Comparison of ENCODE assay signal across 9 cellular contexts in genomic region chr2:26144953-26145680, GRCh38. TPM values are rescaled to one million over a fixed set of nuclear protein-coding genes. Genes with fewer than 3 reads are reported as not detected.
A peak's percentile ranks its signal among the peaks of the same experiment; 100 is the strongest.
DNase-seq lines count a peak whose midpoint lies in the region; ATAC-seq, FAIRE-seq and TF ChIP-seq lines count a peak whose summit lies in the region.
"Had no signal": no experiment of that assay in that cellular context is flagged by ENCODE, and none has a peak within 500 bp of the region (broad histone marks: within the 10 kb centered on the region; RNA-seq: fewer than 3 reads in every experiment).

No MANE protein-coding gene starts in this region.

- H3K27me3 ChIP-seq in thyroid gland, result no peaks in the 10 kb centered on the region

- no peak overlapping the region for H3K4me3 Mint-ChIP-seq in activated T-helper 2 cell treated with anti-CD3 and anti-CD28 coated beads, Interferon-gamma antibody, Interleukin-2, Interleukin-4, amounts not matched to agents 10 μg/mL and 5 μg/mL and 100 μg/mL, durations not matched to agents 14 hours and 24 hours and 36 hours (ENCODE audit: low read depth)
- H3K4me3 Mint-ChIP-seq: activated naive CD8-positive, alpha-beta T cell had no signal

- TF ChIP-seq CTCF in omental fat pad (IDR thresholded peaks at IDR 0.05) (peak in 2 of 3 donors; percentile 6 to 41), thyroid gland (IDR thresholded peaks at IDR 0.05) (peak; percentile 28 to 87 (median 70))

- H3K4me3 ChIP-seq in thyroid gland (replicated peaks in 1 of 3), result no peak overlapping the region

- no peak overlapping the region for H3K27ac Mint-ChIP-seq in activated T-helper 2 cell treated with anti-CD3 and anti-CD28 coated beads, Interferon-gamma antibody, Interleukin-2, Interleukin-4, amounts not matched to agents 10 μg/mL and 5 μg/mL and 100 μg/mL, durations not matched to agents 14 hours and 24 hours and 36 hours
- H3K27ac Mint-ChIP-seq: activated naive CD8-positive, alpha-beta T cell had no signal

- no peaks in the 10 kb centered on the region for H3K4me1 ChIP-seq in thyroid gland

- DNase-seq in Caki2 (ENCODE audit: low read depth) (peak; percentile 75), HuH-7 (ENCODE audit: low spot score) (peak; percentile 55), RCC 7860 (ENCODE audit: low spot score) (peak; percentile 50), frontal cortex (ENCODE audit: low spot score in 2 of 2) (peak; percentile 53 to 58), omental fat pad (ENCODE audit: low spot score) (no peak), thyroid gland (peak; percentile 62 to 65)
- DNase-seq in activated T-helper 2 cell treated with anti-CD3 and anti-CD28 coated beads, Interferon-gamma antibody, Interleukin-2, Interleukin-4, amounts not matched to agents 10 μg/mL and 5 μg/mL and 100 μg/mL, durations not matched to agents 14 hours and 24 hours and 36 hours (ENCODE audit: low spot score), result peak; percentile 44

- in situ Hi-C loops in Caki2 (cut with HindIII; ENCODE audit: low pct_unique_long_range_greater_than_20kb, low sequenced_read_pairs), result no loop called here

- no peaks in the 10 kb centered on the region for H3K9me3 Mint-ChIP-seq in activated T-helper 2 cell treated with anti-CD3 and anti-CD28 coated beads, Interferon-gamma antibody, Interleukin-2, Interleukin-4, amounts not matched to agents 10 μg/mL and 5 μg/mL and 100 μg/mL, durations not matched to agents 14 hours and 24 hours and 36 hours

- no peaks in the 10 kb centered on the region for H3K36me3 ChIP-seq in thyroid gland

- FAIRE-seq in RCC 7860 (lab: Jason Lieb, UNC) (no peak), frontal cortex (lab: Jason Lieb, UNC) (no peak)

- no peak overlapping the region for H3K27ac ChIP-seq in thyroid gland

- 23 to 28% methylated on average over 11 of the region's 11 CpGs for WGBS in thyroid gland, 2 donors

- TF ChIP-seq POLR2A in thyroid gland (IDR thresholded peaks at IDR 0.05), result no peak

- no peaks in the 10 kb centered on the region for H3K36me3 Mint-ChIP-seq in activated T-helper 2 cell treated with anti-CD3 and anti-CD28 coated beads, Interferon-gamma antibody, Interleukin-2, Interleukin-4, amounts not matched to agents 10 μg/mL and 5 μg/mL and 100 μg/mL, durations not matched to agents 14 hours and 24 hours and 36 hours (ENCODE audit: low read depth)
- H3K36me3 Mint-ChIP-seq: activated naive CD8-positive, alpha-beta T cell had no signal

- peaks cover 11% of the 10 kb centered on the region for H3K27me3 Mint-ChIP-seq in activated T-helper 2 cell treated with anti-CD3 and anti-CD28 coated beads, Interferon-gamma antibody, Interleukin-2, Interleukin-4, amounts not matched to agents 10 μg/mL and 5 μg/mL and 100 μg/mL, durations not matched to agents 14 hours and 24 hours and 36 hours (ENCODE audit: low read depth)

- intact Hi-C loops in activated T-helper 2 cell treated with anti-CD3 and anti-CD28 coated beads, Interferon-gamma antibody, Interleukin-2, Interleukin-4, amounts not matched to agents 10 μg/mL and 5 μg/mL and 100 μg/mL, durations not matched to agents 14 hours and 24 hours and 36 hours (cut with micrococcal nuclease), result loop anchor here (1.0 kb wide), 3 partner anchors 57 to 194 kb away; no protein-coding TSS in a partner anchor
- intact Hi-C loops in thyroid gland (cut with DNase I), result loop anchor here (5.0 to 10.0 kb wide), 3 partner anchors 160 to 293 kb away; partner anchors contain the start of gene KIF3C

- H3K4me1 Mint-ChIP-seq in activated T-helper 2 cell treated with anti-CD3 and anti-CD28 coated beads, Interferon-gamma antibody, Interleukin-2, Interleukin-4, amounts not matched to agents 10 μg/mL and 5 μg/mL and 100 μg/mL, durations not matched to agents 14 hours and 24 hours and 36 hours (ENCODE audit: low read depth), result peaks cover 3% of the 10 kb centered on the region

- ATAC-seq in omental fat pad (ENCODE audit: low FRiP score) (no peak), HG03196 (IDR thresholded peaks at IDR 0.05; ENCODE audit: unreplicated experiment) (no peak)

- no peaks in the 10 kb centered on the region for H3K9me3 ChIP-seq in thyroid gland

RNA-seq across cellular contexts. Expression of gene GAREM2, which starts 27.8 kb away (rescaled TPM):
- 3.0 and 3.6 TPM in 2 replicates for total RNA-seq in Caki2 (2014; rRNA removed; shearing (Covaris generic); ENCODE audit: low replicate concordance)
- total RNA-seq in activated T-helper 2 cell treated with anti-CD3 and anti-CD28 coated beads, Interferon-gamma antibody, Interleukin-2, Interleukin-4, amounts not matched to agents 10 μg/mL and 5 μg/mL and 100 μg/mL, durations not matched to agents 14 hours and 24 hours and 36 hours, result 3.9 and 5.9 TPM in 2 replicates
- total RNA-seq in frontal cortex (6.1 TPM), omental fat pad (1 to 10 TPM; 1.0 to 3.3 (median 2.0) TPM), thyroid gland (1 to 10 TPM in 3 of 4 donors, under 1 TPM in 1; 0.49 to 2.8 (median 1.9) TPM)
